ENCODE assay signal across 8 cellular contexts in genomic region chrX:134377537-134377936, GRCh38. TPM values are rescaled to one million over a fixed set of nuclear protein-coding genes. Genes with fewer than 3 reads are reported as not detected.
A peak's percentile ranks its signal among the peaks of the same experiment; 100 is the strongest.
DNase-seq lines count a peak whose midpoint lies in the region; ATAC-seq, FAIRE-seq and TF ChIP-seq lines count a peak whose summit lies in the region.

No MANE protein-coding gene starts in this region.

- peak; percentile 48 for TF ChIP-seq CTCF in A549 (IDR thresholded peaks at IDR 0.05)
- peak; percentile 6 for TF ChIP-seq CTCF in GM12865 (IDR thresholded peaks at IDR 0.05; ENCODE audit: insufficient read depth, low read depth, low read length, missing control alignments)
- TF ChIP-seq CTCF in epithelial cell of proximal tubule (conservative IDR thresholded peaks at IDR 0.05; ENCODE audit: low read depth, low read length): peak; percentile 48

- H3K4me3 ChIP-seq in A549 (no peak overlapping the region), GM12865 (ENCODE audit: low read depth, low read length) (no peak overlapping the region), epithelial cell of proximal tubule (ENCODE audit: low read depth, low read length) (no peak overlapping the region)

- TF ChIP-seq RAD21 in A549 (conservative IDR thresholded peaks at IDR 0.05 in 1 of 2, IDR thresholded peaks at IDR 0.05 in 1 of 2): peak; percentile 14 to 27; a peak in 1 of 5 replicates

- no peak for TF ChIP-seq POLR2A in A549 (IDR thresholded peaks at IDR 0.05; ENCODE audit: low read length)

- H3K4me2 ChIP-seq in A549: peak overlapping the region; percentile 25; the same call in 1 of the 3 replicates

- CTCF ChIA-PET in A549 (lab: Yijun Ruan, JAX): interaction anchor here (0.7 to 1.8 kb wide), 5 partner anchors 11 to 62 kb away, joined by 3 to 5 read pairs (median 3); no protein-coding TSS in a partner anchor

- no peak overlapping the region for H3K27ac ChIP-seq in A549

- no peak for ATAC-seq in A549
- ATAC-seq in HG03520 (IDR thresholded peaks at IDR 0.05; ENCODE audit: unreplicated experiment): peak; percentile 33
- no peak for ATAC-seq in HG03280 (IDR thresholded peaks at IDR 0.05; ENCODE audit: unreplicated experiment)

- WGBS in A549 (ENCODE audit: missing lambda C conversion rate): 31% methylated on average over 5 of the region's 5 CpGs

- TF ChIP-seq EP300 in A549 (IDR thresholded peaks at IDR 0.05): no peak

- POLR2A ChIA-PET in A549 (lab: Yijun Ruan, JAX): no interaction called here

- no peaks in the 10 kb centered on the region for H3K9me3 ChIP-seq in A549

- no peak for FAIRE-seq in A549 (lab: Jason Lieb, UNC)

- H3K4me1 ChIP-seq in A549: peaks cover 15% of the 10 kb centered on the region; the same call in 2 of the 3 replicates

- DNase-seq in A549 (ENCODE audit: low read depth in 1 of 2, low spot score in 1 of 2) (peak in 1 of 2 experiments; percentile 62), GM12865 (ENCODE audit: low read depth) (peak; percentile 68), SIG-M5 treated with dmso at 0.1 percent for 504 hours (lab: John Stamatoyannopoulos, UW; ENCODE audit: unreplicated experiment) (peak; percentile 29), epithelial cell of proximal tubule (ENCODE audit: low read depth) (no peak), ureter (ENCODE audit: low spot score) (no peak), cardiac septum (ENCODE audit: low spot score) (no peak)

- intact Hi-C loops in cardiac septum (cut with DNase I): no loop called here

TF ChIP-seq in A549, 52 proteins besides CTCF, POLR2A, EP300 and RAD21:
- TF ChIP-seq SMC3 (IDR thresholded peaks at IDR 0.05) (0 out of 3 replicates have a peak, but pooled peaks have one; percentile 14), ESRRA (IDR thresholded peaks at IDR 0.05; ENCODE audit: borderline replicate concordance, low read length) (no peak)
TF ChIP-seq in A549: peak in this region for 1.

RNA-seq across cellular contexts. Expression of gene PHF6, which starts 4.4 kb away (rescaled TPM):
- 28.7 and 29.3 TPM in 2 replicates for polyA plus RNA-seq in A549 (2011; rRNA removed)
- 3.9 and 4.5 TPM in 2 replicates for polyA plus RNA-seq in A549 (2012; cell fraction: cytosol; rRNA removed)
- 2.2 and 3.8 TPM in 2 replicates for polyA plus RNA-seq in A549 (2012; cell fraction: nucleus; rRNA removed)
- 25.1 to 25.6 TPM (median 25.2 TPM) in 3 replicates for polyA plus RNA-seq in A549 (2017; fragmentation: RNase III; extraction: RNeasy Plus Mini Kit Qiagen cat#74134 plus additional on column Dnase treatment)
- 9.8 and 10.8 TPM in 2 replicates for polyA minus RNA-seq in A549 (2011; rRNA and poly(A)+ RNA removed)
- 23.2 and 26.7 TPM in 2 replicates for total RNA-seq in epithelial cell of proximal tubule
- total RNA-seq in ureter: 27.6 TPM
- 10.8 TPM for total RNA-seq in cardiac septum

Comparison
In these comparisons a context has a peak if more than half of its experiments do, and no peak if none do; other contexts are left out.
1. DNase-seq: peak in GM12865 (single experiment) and SIG-M5 treated with dmso at 0.1 percent for 504 hours (single experiment); none in epithelial cell of proximal tubule (single experiment), ureter (single experiment) and cardiac septum (single experiment).
2. Peak in every context shown above with its lines, with median percentiles within 50 percentile points of each other: CTCF ChIP-seq.